ENCODE assay signal across 18 cellular contexts in the genomic region with DNA sequence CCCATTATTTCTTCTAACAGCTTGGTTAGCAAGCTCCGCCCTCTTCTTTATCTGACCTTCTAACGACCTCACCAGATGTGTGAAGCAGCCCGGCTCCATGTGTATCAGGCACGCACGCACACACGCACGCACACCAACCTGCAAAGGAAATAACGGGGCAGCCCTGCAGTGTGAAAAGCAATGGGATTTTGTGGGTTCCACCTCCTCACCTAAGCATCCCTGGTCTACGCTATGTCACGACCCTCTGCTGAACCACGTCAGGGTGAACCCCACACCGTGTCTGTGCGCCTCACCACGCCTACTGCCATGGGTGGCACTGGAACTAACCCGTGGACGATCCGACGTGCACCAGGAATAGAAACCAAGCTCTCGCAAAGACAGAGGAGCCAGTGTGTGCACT. TPM values are rescaled to one million over a fixed set of nuclear protein-coding genes. Genes with fewer than 3 reads are reported as not detected.
A peak's percentile ranks its signal among the peaks of the same experiment; 100 is the strongest.
DNase-seq lines count a peak whose midpoint lies in the region; ATAC-seq, FAIRE-seq and TF ChIP-seq lines count a peak whose summit lies in the region.
"Had no signal": no experiment of that assay in that cellular context is flagged by ENCODE, and none has a peak within 500 bp of the region (broad histone marks: within the 10 kb centered on the region; RNA-seq: fewer than 3 reads in every experiment).

No MANE protein-coding gene starts in this region.

- BruUV-seq in HepG2 (replicated peaks; lab: Mats Ljungman, UMichigan): TSS peak; percentile 21
- TSS peak; percentile 3 for BruUV-seq in endothelial cell of umbilical vein (replicated peaks; lab: Mats Ljungman, UMichigan)

- H3K4me3 ChIP-seq in HepG2 (replicated peaks in 1 of 3; ENCODE audit: insufficient read depth in 1 of 3, low read depth in 2 of 3, low read length in 3 of 3) (no peak overlapping the region), right lobe of liver (no peak overlapping the region), endothelial cell of umbilical vein (replicated peaks in 1 of 3; ENCODE audit: insufficient read depth in 1 of 3, low read depth in 1 of 3, low read length in 3 of 3) (no peak overlapping the region)

- H4K20me1 ChIP-seq in HepG2 (ENCODE audit: insufficient read depth, low read length) (peaks cover 23% of the 10 kb centered on the region), endothelial cell of umbilical vein (replicated peaks; ENCODE audit: control insufficient read depth, extremely low read depth, insufficient read depth, low read length) (peaks cover 4% of the 10 kb centered on the region)

- no peaks in the 10 kb centered on the region for H3K27me3 ChIP-seq in HepG2 (ENCODE audit: control insufficient read depth in 1 of 2, insufficient read depth in 2 of 2, low read length in 2 of 2)
- H3K27me3 ChIP-seq in right lobe of liver: no peaks in the 10 kb centered on the region
- H3K27me3 ChIP-seq in endothelial cell of umbilical vein (ENCODE audit: control insufficient read depth in 2 of 2, insufficient read depth in 2 of 2, low read length in 2 of 2): no peaks in the 10 kb centered on the region

- no peaks in the 10 kb centered on the region for H3K4me1 ChIP-seq in HepG2 (ENCODE audit: insufficient read depth, low read length)
- H3K4me1 ChIP-seq in right lobe of liver: peaks cover 0 to 13% (median 0%) of the 10 kb centered on the region in 4 donors
- peaks cover 11% of the 10 kb centered on the region for H3K4me1 ChIP-seq in endothelial cell of umbilical vein (ENCODE audit: control insufficient read depth, extremely low read depth, insufficient read depth, low read length)

- CTCF ChIA-PET in HepG2 (lab: Yijun Ruan, JAX; ENCODE audit: low intra/inter-chr PET ratio, low total read pairs): no interaction called here
- CTCF ChIA-PET in endothelial cell of umbilical vein (lab: Charles Lee): no interaction called here

- H3K9ac ChIP-seq in HepG2 (ENCODE audit: insufficient read depth, low read depth, low read length) (no peak overlapping the region), endothelial cell of umbilical vein (replicated peaks; ENCODE audit: extremely low read depth, insufficient read depth, low read length) (no peak overlapping the region)

- TF ChIP-seq POLR2A in HepG2 (IDR thresholded peaks at IDR 0.05; ENCODE audit: insufficient read depth in 1 of 2, low read depth in 2 of 2, low read length in 2 of 2) (no peak), right lobe of liver (IDR thresholded peaks at IDR 0.05) (no peak), endothelial cell of umbilical vein (IDR thresholded peaks at IDR 0.05; ENCODE audit: low read depth, low read length) (no peak)

- H3K27me3 Mint-ChIP-seq in T-helper 17 cell: no peaks in the 10 kb centered on the region
- no peaks in the 10 kb centered on the region for H3K27me3 Mint-ChIP-seq in type B pancreatic cell
- H3K27me3 Mint-ChIP-seq: B cell; CD4-positive, alpha-beta T cell had no signal

- TF ChIP-seq CTCF in HepG2 (CRISPR knock-in tag; IDR thresholded peaks at IDR 0.05): no peak
- TF ChIP-seq CTCF in right lobe of liver (IDR thresholded peaks at IDR 0.05): no peak
- no peak for TF ChIP-seq CTCF in endothelial cell of umbilical vein (IDR thresholded peaks at IDR 0.05; ENCODE audit: extremely low read depth in 1 of 2, insufficient read depth in 1 of 2, low read depth in 1 of 2, low read length in 2 of 2)
- TF ChIP-seq CTCF in type B pancreatic cell (conservative IDR thresholded peaks at IDR 0.05): no peak

- dilution Hi-C loops in endothelial cell of umbilical vein (cut with MboI; ENCODE audit: extremely low pct_ligation_motif_present, low sequenced_read_pairs): no loop called here

- H3K4me2 ChIP-seq in HepG2 (ENCODE audit: low read depth, low read length) (no peak overlapping the region), endothelial cell of umbilical vein (ENCODE audit: insufficient read depth, low read length) (no peak overlapping the region)

- H3K27ac ChIP-seq in HepG2 (ENCODE audit: extremely low read length, insufficient read depth, low read length): no peak overlapping the region
- no peak overlapping the region for H3K27ac ChIP-seq in right lobe of liver
- H3K27ac ChIP-seq in endothelial cell of umbilical vein (ENCODE audit: insufficient read depth, low read depth, low read length): no peak overlapping the region

- intact Hi-C loops in HepG2 (cut with micrococcal nuclease; ENCODE audit: unreplicated experiment) (no loop called here), right lobe of liver (cut with DNase I) (no loop called here), endothelial cell of umbilical vein (cut with micrococcal nuclease) (no loop called here)

- peak overlapping the region; percentile 56 for H3K27ac Mint-ChIP-seq in T-helper 17 cell
- H3K27ac Mint-ChIP-seq in type B pancreatic cell: peak overlapping the region; percentile 7
- H3K27ac Mint-ChIP-seq: B cell had no signal

- no peaks in the 10 kb centered on the region for H3K9me1 ChIP-seq in endothelial cell of umbilical vein (replicated peaks; ENCODE audit: control insufficient read depth, extremely low read depth, insufficient read depth, low read length)

- WGBS in HepG2 (ENCODE audit: low lambda C conversion rate): 96% methylated on average over 14 of the region's 19 CpGs
- WGBS in right lobe of liver (ENCODE audit: insufficient coverage, low coverage, low lambda C conversion rate, missing lambda C conversion rate): 87% methylated on average over 8 of the region's 19 CpGs

- no peak overlapping the region for H3K4me3 Mint-ChIP-seq in T-helper 17 cell
- H3K4me3 Mint-ChIP-seq in type B pancreatic cell: no peak overlapping the region
- H3K4me3 Mint-ChIP-seq: B cell; CD4-positive, alpha-beta T cell had no signal

- TF ChIP-seq RAD21 in HepG2 (CRISPR knock-in tag; IDR thresholded peaks at IDR 0.05): no peak

- in situ Hi-C loops in HepG2 (cut with HindIII; ENCODE audit: extremely low pct_ligation_motif_present, low pct_unique_long_range_greater_than_20kb): no loop called here

- no peak for TF ChIP-seq EP300 in HepG2 (IDR thresholded peaks at IDR 0.05; ENCODE audit: low read depth in 2 of 2, low read length in 2 of 2)
- TF ChIP-seq EP300 in HepG2 (CRISPR knock-in tag; IDR thresholded peaks at IDR 0.05; ENCODE audit: borderline replicate concordance): no peak

- H3K36me3 ChIP-seq in HepG2 (replicated peaks in 1 of 2; ENCODE audit: control insufficient read depth in 1 of 2, insufficient read depth in 2 of 2, low read length in 2 of 2): peaks cover 26 to 57% of the 10 kb centered on the region in 2 experiments
- peaks cover 0 to 32% (median 18%) of the 10 kb centered on the region in 4 donors for H3K36me3 ChIP-seq in right lobe of liver
- H3K36me3 ChIP-seq in endothelial cell of umbilical vein (ENCODE audit: control insufficient read depth in 2 of 2, extremely low read depth in 1 of 2, insufficient read depth in 2 of 2, low read length in 2 of 2): peaks cover 16 to 30% of the 10 kb centered on the region in 2 experiments

- FAIRE-seq in HepG2 (lab: Jason Lieb, UNC) (no peak), endothelial cell of umbilical vein (lab: Jason Lieb, UNC) (no peak)
- FAIRE-seq: H54 had no signal

- peaks cover 46% of the 10 kb centered on the region for H3K79me2 ChIP-seq in HepG2 (ENCODE audit: insufficient read depth, low read length)
- peaks cover 68% of the 10 kb centered on the region for H3K79me2 ChIP-seq in endothelial cell of umbilical vein (ENCODE audit: control insufficient read depth, insufficient read depth, low read length)

- H3K4me1 Mint-ChIP-seq in T-helper 17 cell (peaks cover 18% of the 10 kb centered on the region), type B pancreatic cell (ENCODE audit: unreplicated experiment) (no peaks in the 10 kb centered on the region)

- H3K9me3 ChIP-seq in HepG2 (ENCODE audit: low read length) (no peaks in the 10 kb centered on the region), right lobe of liver (no peaks in the 10 kb centered on the region), T-helper 17 cell (ENCODE audit: control insufficient read depth, low read length, poor library complexity, severe bottlenecking) (no peaks in the 10 kb centered on the region), endothelial cell of umbilical vein (replicated peaks; ENCODE audit: control insufficient read depth, insufficient read depth, low read length) (no peaks in the 10 kb centered on the region)

- no peaks in the 10 kb centered on the region for H3K9me3 Mint-ChIP-seq in type B pancreatic cell
- H3K9me3 Mint-ChIP-seq: CD4-positive, alpha-beta T cell had no signal

- DNase-seq in HepG2 (ENCODE audit: low spot score): no peak
- DNase-seq in right lobe of liver: no peak
- DNase-seq in T-helper 17 cell: no peak
- DNase-seq in endothelial cell of umbilical vein (ENCODE audit: low read depth, low spot score): no peak
- no peak for DNase-seq in type B pancreatic cell (ENCODE audit: extremely low spot score, unreplicated experiment)
- no peak for DNase-seq in AML-193 (lab: John Stamatoyannopoulos, UW)
- DNase-seq in NOMO-1 treated with dmso at 0.1 percent for 144 hours (lab: John Stamatoyannopoulos, UW; ENCODE audit: unreplicated experiment): no peak
- DNase-seq: ACHN; CD4-positive, alpha-beta T cell; DND-41; GDM1; MV-4-11; NCI-H1417 treated with DMSO at 0.1 percent for 48 hours; NCI-H2029; NCI-H510A had no signal

- H3K36me3 Mint-ChIP-seq in T-helper 17 cell (ENCODE audit: low read depth) (peaks cover 6% of the 10 kb centered on the region), type B pancreatic cell (peaks cover 26% of the 10 kb centered on the region)

- ATAC-seq in HepG2 (no peak), right lobe of liver (no peak), T-helper 17 cell (no peak), HG03571 (IDR thresholded peaks at IDR 0.05; ENCODE audit: unreplicated experiment) (no peak)

- H2AFZ ChIP-seq in HepG2 (ENCODE audit: low read length) (no peak overlapping the region), endothelial cell of umbilical vein (ENCODE audit: low read depth, low read length) (no peak overlapping the region)

- POLR2A ChIA-PET in HepG2 (lab: Yijun Ruan, JAX) (interaction anchor here (1.4 kb wide), 1 partner anchor 59 kb away, joined by 3 read pairs; no protein-coding TSS in a partner anchor), endothelial cell of umbilical vein (lab: Charles Lee) (no interaction called here)

RNA-seq across cellular contexts. Expression of gene SSU72, which starts 10.4 kb away (rescaled TPM):
- total RNA-seq in HepG2 (2016; rRNA removed; fragmentation: Illumina TruSeq; extraction: Trizol) (63.5 and 67.1 TPM in 2 replicates), right lobe of liver (10 to 100 TPM; 46.6 to 72.6 (median 63.8) TPM), T-helper 17 cell (100 to 1,000 TPM in 1 of 2 donors, 10 to 100 TPM in 1; 99.3 to 103 TPM), endothelial cell of umbilical vein (124 and 129 TPM in 2 replicates), type B pancreatic cell (ENCODE audit: low replicate concordance) (117 and 126 TPM in 2 replicates)
- 174 and 181 TPM in 2 replicates for total RNA-seq in HepG2 (2016; cell fraction: cytosol; rRNA removed; fragmentation: Illumina TruSeq; extraction: Trizol; ENCODE audit: low read depth)
- total RNA-seq in HepG2 (2016; cell fraction: insoluble cytoplasmic fraction; rRNA removed; fragmentation: Illumina TruSeq; extraction: Trizol): 55.4 and 71.0 TPM in 2 replicates
- total RNA-seq in HepG2 (2016; cell fraction: membrane; rRNA removed; fragmentation: Illumina TruSeq; extraction: Trizol): 205 and 206 TPM in 2 replicates
- total RNA-seq in HepG2 (2016; cell fraction: nucleus; rRNA removed; fragmentation: Illumina TruSeq; extraction: Trizol): 33.8 and 37.5 TPM in 2 replicates
- polyA plus RNA-seq in HepG2 (2011; rRNA removed) (41.7 and 42.8 TPM in 2 replicates), endothelial cell of umbilical vein (78.2 and 85.9 TPM in 2 replicates)
- polyA plus RNA-seq in HepG2 (2011; cell fraction: cytosol; rRNA removed): 46.2 and 47.3 TPM in 2 replicates
- polyA plus RNA-seq in HepG2 (2011; cell fraction: nucleus; rRNA removed): 54.5 and 58.4 TPM in 2 replicates
- 78.4 and 81.7 TPM in 2 replicates for polyA plus RNA-seq in HepG2 (2012)
- polyA plus RNA-seq in HepG2 (2016; cell fraction: cytosol; fragmentation: Illumina TruSeq; extraction: Trizol; ENCODE audit: low read depth): 402 and 408 TPM in 2 replicates
- polyA plus RNA-seq in HepG2 (2016; cell fraction: insoluble cytoplasmic fraction; fragmentation: Illumina TruSeq; extraction: Trizol; ENCODE audit: low read depth): 95.7 and 105 TPM in 2 replicates
- 348 and 359 TPM in 2 replicates for polyA plus RNA-seq in HepG2 (2016; cell fraction: membrane; fragmentation: Illumina TruSeq; extraction: Trizol; ENCODE audit: low read depth)
- polyA plus RNA-seq in HepG2 (2016; cell fraction: nucleus; fragmentation: Illumina TruSeq; extraction: Trizol; ENCODE audit: insufficient read depth, low read depth): 88.7 and 92.0 TPM in 2 replicates
- polyA minus RNA-seq in HepG2 (2011; rRNA and poly(A)+ RNA removed; ENCODE audit: low replicate concordance): 60.1 and 74.5 TPM in 2 replicates
- 44.8 and 47.0 TPM in 2 replicates for polyA minus RNA-seq in HepG2 (2011; cell fraction: cytosol; rRNA and poly(A)+ RNA removed)
- polyA minus RNA-seq in HepG2 (2011; cell fraction: nucleus; rRNA and poly(A)+ RNA removed): 35.7 and 37.5 TPM in 2 replicates
- 92.7 and 101 TPM in 2 replicates for polyA plus RNA-seq in endothelial cell of umbilical vein (2011; cell fraction: cytosol; rRNA removed)
- polyA plus RNA-seq in endothelial cell of umbilical vein (2011; cell fraction: nucleus; rRNA removed): 89.0 and 97.5 TPM in 2 replicates
- polyA plus RNA-seq in endothelial cell of umbilical vein (2012): 119 and 136 TPM in 2 replicates
- polyA minus RNA-seq in endothelial cell of umbilical vein: 70.4 and 74.1 TPM in 2 replicates
- polyA minus RNA-seq in endothelial cell of umbilical vein (2011; cell fraction: cytosol; rRNA and poly(A)+ RNA removed): 82.5 TPM
- polyA minus RNA-seq in endothelial cell of umbilical vein (2011; cell fraction: nucleus; rRNA and poly(A)+ RNA removed): 41.3 and 53.5 TPM in 2 replicates

RNA-seq across cellular contexts. Expression of gene TMEM240, which starts 23.9 kb away (rescaled TPM):
- total RNA-seq in HepG2 (2016; rRNA removed; fragmentation: Illumina TruSeq; extraction: Trizol) (not detected in 2 replicates), right lobe of liver (under 1 TPM in 1 of 6 experiments, not detected in 5; 0.40 TPM), T-helper 17 cell (under 1 TPM in 1 of 2 donors, not detected in 1; 0.44 TPM), endothelial cell of umbilical vein (7.0 and 8.8 TPM in 2 replicates), type B pancreatic cell (ENCODE audit: low replicate concordance) (3.1 and 10.3 TPM in 2 replicates)
- not detected in 2 replicates for total RNA-seq in HepG2 (2016; cell fraction: cytosol; rRNA removed; fragmentation: Illumina TruSeq; extraction: Trizol; ENCODE audit: low read depth)
- not detected in 2 replicates for total RNA-seq in HepG2 (2016; cell fraction: insoluble cytoplasmic fraction; rRNA removed; fragmentation: Illumina TruSeq; extraction: Trizol)
- not detected in 2 replicates for total RNA-seq in HepG2 (2016; cell fraction: membrane; rRNA removed; fragmentation: Illumina TruSeq; extraction: Trizol)
- total RNA-seq in HepG2 (2016; cell fraction: nucleus; rRNA removed; fragmentation: Illumina TruSeq; extraction: Trizol): not detected in 2 replicates
- polyA plus RNA-seq in HepG2 (2011; rRNA removed) (0.17 and 0.21 TPM in 2 replicates), endothelial cell of umbilical vein (5.3 and 7.6 TPM in 2 replicates)
- 0.17 TPM in 1 of 2 replicates, not detected in the other for polyA plus RNA-seq in HepG2 (2011; cell fraction: cytosol; rRNA removed)
- polyA plus RNA-seq in HepG2 (2011; cell fraction: nucleus; rRNA removed): 3.9 and 4.5 TPM in 2 replicates
- 0.58 and 1.1 TPM in 2 replicates for polyA plus RNA-seq in HepG2 (2012)
- not detected in 2 replicates for polyA plus RNA-seq in HepG2 (2016; cell fraction: cytosol; fragmentation: Illumina TruSeq; extraction: Trizol; ENCODE audit: low read depth)
- polyA plus RNA-seq in HepG2 (2016; cell fraction: insoluble cytoplasmic fraction; fragmentation: Illumina TruSeq; extraction: Trizol; ENCODE audit: low read depth): 0.34 TPM in 1 of 2 replicates, not detected in the other
- not detected in 2 replicates for polyA plus RNA-seq in HepG2 (2016; cell fraction: membrane; fragmentation: Illumina TruSeq; extraction: Trizol; ENCODE audit: low read depth)
- polyA plus RNA-seq in HepG2 (2016; cell fraction: nucleus; fragmentation: Illumina TruSeq; extraction: Trizol; ENCODE audit: insufficient read depth, low read depth): 0.90 TPM in 1 of 2 replicates, not detected in the other
- polyA minus RNA-seq in HepG2 (2011; rRNA and poly(A)+ RNA removed; ENCODE audit: low replicate concordance): not detected in 2 replicates
- not detected in 2 replicates for polyA minus RNA-seq in HepG2 (2011; cell fraction: cytosol; rRNA and poly(A)+ RNA removed)
- not detected in 2 replicates for polyA minus RNA-seq in HepG2 (2011; cell fraction: nucleus; rRNA and poly(A)+ RNA removed)
- 3.3 and 4.5 TPM in 2 replicates for polyA plus RNA-seq in endothelial cell of umbilical vein (2011; cell fraction: cytosol; rRNA removed)
- polyA plus RNA-seq in endothelial cell of umbilical vein (2011; cell fraction: nucleus; rRNA removed): 6.8 and 7.3 TPM in 2 replicates
- polyA plus RNA-seq in endothelial cell of umbilical vein (2012): 2.1 and 5.6 TPM in 2 replicates
- polyA minus RNA-seq in endothelial cell of umbilical vein: 1.1 and 1.2 TPM in 2 replicates
- polyA minus RNA-seq in endothelial cell of umbilical vein (2011; cell fraction: cytosol; rRNA and poly(A)+ RNA removed): not detected
- 0.87 and 2.0 TPM in 2 replicates for polyA minus RNA-seq in endothelial cell of umbilical vein (2011; cell fraction: nucleus; rRNA and poly(A)+ RNA removed)

RNA-seq across cellular contexts. Expression of gene FNDC10, which starts 35.7 kb away (rescaled TPM):
- 2.0 and 2.5 TPM in 2 replicates for total RNA-seq in HepG2 (2016; rRNA removed; fragmentation: Illumina TruSeq; extraction: Trizol)
- total RNA-seq in HepG2 (2016; cell fraction: cytosol; rRNA removed; fragmentation: Illumina TruSeq; extraction: Trizol; ENCODE audit: low read depth): 6.6 and 6.8 TPM in 2 replicates
- 2.4 and 2.8 TPM in 2 replicates for total RNA-seq in HepG2 (2016; cell fraction: insoluble cytoplasmic fraction; rRNA removed; fragmentation: Illumina TruSeq; extraction: Trizol)
- 10.4 and 11.3 TPM in 2 replicates for total RNA-seq in HepG2 (2016; cell fraction: membrane; rRNA removed; fragmentation: Illumina TruSeq; extraction: Trizol)
- 1.1 and 1.3 TPM in 2 replicates for total RNA-seq in HepG2 (2016; cell fraction: nucleus; rRNA removed; fragmentation: Illumina TruSeq; extraction: Trizol)
- 2.2 and 3.1 TPM in 2 replicates for polyA plus RNA-seq in HepG2 (2011; rRNA removed)
- polyA plus RNA-seq in HepG2 (2011; cell fraction: cytosol; rRNA removed): 2.6 and 5.4 TPM in 2 replicates
- polyA plus RNA-seq in HepG2 (2011; cell fraction: nucleus; rRNA removed): 3.9 and 4.3 TPM in 2 replicates
- polyA plus RNA-seq in HepG2 (2012): 4.0 and 4.3 TPM in 2 replicates
- polyA plus RNA-seq in HepG2 (2016; cell fraction: cytosol; fragmentation: Illumina TruSeq; extraction: Trizol; ENCODE audit: low read depth): 20.0 and 21.4 TPM in 2 replicates
- polyA plus RNA-seq in HepG2 (2016; cell fraction: insoluble cytoplasmic fraction; fragmentation: Illumina TruSeq; extraction: Trizol; ENCODE audit: low read depth): 5.1 and 6.0 TPM in 2 replicates
- polyA plus RNA-seq in HepG2 (2016; cell fraction: membrane; fragmentation: Illumina TruSeq; extraction: Trizol; ENCODE audit: low read depth): 21.7 and 28.5 TPM in 2 replicates
- polyA plus RNA-seq in HepG2 (2016; cell fraction: nucleus; fragmentation: Illumina TruSeq; extraction: Trizol; ENCODE audit: insufficient read depth, low read depth): 4.3 and 4.8 TPM in 2 replicates
- 4.9 TPM in 1 of 2 replicates, not detected in the other for polyA minus RNA-seq in HepG2 (2011; rRNA and poly(A)+ RNA removed; ENCODE audit: low replicate concordance)
- 4.0 and 4.4 TPM in 2 replicates for polyA minus RNA-seq in HepG2 (2011; cell fraction: cytosol; rRNA and poly(A)+ RNA removed)
- 0.64 and 1.1 TPM in 2 replicates for polyA minus RNA-seq in HepG2 (2011; cell fraction: nucleus; rRNA and poly(A)+ RNA removed)
- 1 to 10 TPM in 1 of 6 experiments, under 1 TPM in 5; 0.09 to 1.6 (median 0.46) TPM for total RNA-seq in right lobe of liver
- total RNA-seq in T-helper 17 cell: 1 to 10 TPM; 3.3 to 3.4 TPM
- 1.9 and 2.3 TPM in 2 replicates for total RNA-seq in endothelial cell of umbilical vein
- 1.5 and 2.2 TPM in 2 replicates for polyA plus RNA-seq in endothelial cell of umbilical vein
- polyA plus RNA-seq in endothelial cell of umbilical vein (2011; cell fraction: cytosol; rRNA removed): 0.79 and 1.2 TPM in 2 replicates
- polyA plus RNA-seq in endothelial cell of umbilical vein (2011; cell fraction: nucleus; rRNA removed): 0.20 and 0.47 TPM in 2 replicates
- 0.78 and 1.2 TPM in 2 replicates for polyA plus RNA-seq in endothelial cell of umbilical vein (2012)
- polyA minus RNA-seq in endothelial cell of umbilical vein: 0.51 and 0.58 TPM in 2 replicates
- polyA minus RNA-seq in endothelial cell of umbilical vein (2011; cell fraction: cytosol; rRNA and poly(A)+ RNA removed): not detected
- 0.24 and 0.38 TPM in 2 replicates for polyA minus RNA-seq in endothelial cell of umbilical vein (2011; cell fraction: nucleus; rRNA and poly(A)+ RNA removed)
- 8.9 and 9.3 TPM in 2 replicates for total RNA-seq in type B pancreatic cell (ENCODE audit: low replicate concordance)

RNA-seq across cellular contexts. Expression of gene MIB2, which starts 51.0 kb away (rescaled TPM):
- 10.3 and 30.4 TPM in 2 replicates for total RNA-seq in HepG2 (2016; rRNA removed; fragmentation: Illumina TruSeq; extraction: Trizol)
- total RNA-seq in HepG2 (2016; cell fraction: cytosol; rRNA removed; fragmentation: Illumina TruSeq; extraction: Trizol; ENCODE audit: low read depth): 16.4 and 16.7 TPM in 2 replicates
- total RNA-seq in HepG2 (2016; cell fraction: insoluble cytoplasmic fraction; rRNA removed; fragmentation: Illumina TruSeq; extraction: Trizol): 9.2 and 32.3 TPM in 2 replicates
- 20.6 and 22.6 TPM in 2 replicates for total RNA-seq in HepG2 (2016; cell fraction: membrane; rRNA removed; fragmentation: Illumina TruSeq; extraction: Trizol)
- 24.1 and 25.9 TPM in 2 replicates for total RNA-seq in HepG2 (2016; cell fraction: nucleus; rRNA removed; fragmentation: Illumina TruSeq; extraction: Trizol)
- 19.9 and 31.3 TPM in 2 replicates for polyA plus RNA-seq in HepG2 (2011; rRNA removed)
- 12.2 and 30.4 TPM in 2 replicates for polyA plus RNA-seq in HepG2 (2011; cell fraction: cytosol; rRNA removed)
- polyA plus RNA-seq in HepG2 (2011; cell fraction: nucleus; rRNA removed): 421 and 707 TPM in 2 replicates
- 16.8 and 35.3 TPM in 2 replicates for polyA plus RNA-seq in HepG2 (2012)
- polyA plus RNA-seq in HepG2 (2016; cell fraction: cytosol; fragmentation: Illumina TruSeq; extraction: Trizol; ENCODE audit: low read depth): 15.5 and 15.9 TPM in 2 replicates
- polyA plus RNA-seq in HepG2 (2016; cell fraction: insoluble cytoplasmic fraction; fragmentation: Illumina TruSeq; extraction: Trizol; ENCODE audit: low read depth): 9.4 and 11.7 TPM in 2 replicates
- 14.1 and 15.4 TPM in 2 replicates for polyA plus RNA-seq in HepG2 (2016; cell fraction: membrane; fragmentation: Illumina TruSeq; extraction: Trizol; ENCODE audit: low read depth)
- 59.2 and 75.4 TPM in 2 replicates for polyA plus RNA-seq in HepG2 (2016; cell fraction: nucleus; fragmentation: Illumina TruSeq; extraction: Trizol; ENCODE audit: insufficient read depth, low read depth)
- polyA minus RNA-seq in HepG2 (2011; rRNA and poly(A)+ RNA removed; ENCODE audit: low replicate concordance): 24.6 and 100 TPM in 2 replicates
- polyA minus RNA-seq in HepG2 (2011; cell fraction: cytosol; rRNA and poly(A)+ RNA removed): 27.4 and 28.8 TPM in 2 replicates
- polyA minus RNA-seq in HepG2 (2011; cell fraction: nucleus; rRNA and poly(A)+ RNA removed): 51.5 and 62.8 TPM in 2 replicates
- 10 to 100 TPM; 20.7 to 38.5 (median 33.9) TPM for total RNA-seq in right lobe of liver
- total RNA-seq in T-helper 17 cell: 10 to 100 TPM; 42.0 to 50.0 TPM
- 39.2 and 45.0 TPM in 2 replicates for total RNA-seq in endothelial cell of umbilical vein
- polyA plus RNA-seq in endothelial cell of umbilical vein: 25.9 and 41.6 TPM in 2 replicates
- 7.1 and 14.2 TPM in 2 replicates for polyA plus RNA-seq in endothelial cell of umbilical vein (2011; cell fraction: cytosol; rRNA removed)
- polyA plus RNA-seq in endothelial cell of umbilical vein (2011; cell fraction: nucleus; rRNA removed): 119 and 154 TPM in 2 replicates
- 9.4 and 16.3 TPM in 2 replicates for polyA plus RNA-seq in endothelial cell of umbilical vein (2012)
- 14.6 and 15.0 TPM in 2 replicates for polyA minus RNA-seq in endothelial cell of umbilical vein
- polyA minus RNA-seq in endothelial cell of umbilical vein (2011; cell fraction: cytosol; rRNA and poly(A)+ RNA removed): 45.3 TPM
- polyA minus RNA-seq in endothelial cell of umbilical vein (2011; cell fraction: nucleus; rRNA and poly(A)+ RNA removed): 25.7 and 51.4 TPM in 2 replicates
- total RNA-seq in type B pancreatic cell (ENCODE audit: low replicate concordance): 73.6 and 114 TPM in 2 replicates

RNA-seq across cellular contexts. Expression of gene ATAD3A, which starts 52.3 kb away (rescaled TPM):
- total RNA-seq in HepG2 (2016; rRNA removed; fragmentation: Illumina TruSeq; extraction: Trizol): 33.4 and 49.0 TPM in 2 replicates
- total RNA-seq in HepG2 (2016; cell fraction: cytosol; rRNA removed; fragmentation: Illumina TruSeq; extraction: Trizol; ENCODE audit: low read depth): 18.2 and 18.9 TPM in 2 replicates
- 27.6 and 52.7 TPM in 2 replicates for total RNA-seq in HepG2 (2016; cell fraction: insoluble cytoplasmic fraction; rRNA removed; fragmentation: Illumina TruSeq; extraction: Trizol)
- total RNA-seq in HepG2 (2016; cell fraction: membrane; rRNA removed; fragmentation: Illumina TruSeq; extraction: Trizol): 38.0 and 38.8 TPM in 2 replicates
- total RNA-seq in HepG2 (2016; cell fraction: nucleus; rRNA removed; fragmentation: Illumina TruSeq; extraction: Trizol): 30.1 and 34.5 TPM in 2 replicates
- 10.6 and 15.5 TPM in 2 replicates for polyA plus RNA-seq in HepG2 (2011; rRNA removed)
- polyA plus RNA-seq in HepG2 (2011; cell fraction: cytosol; rRNA removed): 11.1 and 18.2 TPM in 2 replicates
- 45.2 and 49.3 TPM in 2 replicates for polyA plus RNA-seq in HepG2 (2011; cell fraction: nucleus; rRNA removed)
- 12.6 and 17.3 TPM in 2 replicates for polyA plus RNA-seq in HepG2 (2012)
- polyA plus RNA-seq in HepG2 (2016; cell fraction: cytosol; fragmentation: Illumina TruSeq; extraction: Trizol; ENCODE audit: low read depth): 19.2 and 20.9 TPM in 2 replicates
- 33.0 and 40.7 TPM in 2 replicates for polyA plus RNA-seq in HepG2 (2016; cell fraction: insoluble cytoplasmic fraction; fragmentation: Illumina TruSeq; extraction: Trizol; ENCODE audit: low read depth)
- polyA plus RNA-seq in HepG2 (2016; cell fraction: membrane; fragmentation: Illumina TruSeq; extraction: Trizol; ENCODE audit: low read depth): 30.9 and 31.4 TPM in 2 replicates
- 80.5 and 96.5 TPM in 2 replicates for polyA plus RNA-seq in HepG2 (2016; cell fraction: nucleus; fragmentation: Illumina TruSeq; extraction: Trizol; ENCODE audit: insufficient read depth, low read depth)
- polyA minus RNA-seq in HepG2 (2011; rRNA and poly(A)+ RNA removed; ENCODE audit: low replicate concordance): 21.9 and 37.5 TPM in 2 replicates
- 11.0 and 16.1 TPM in 2 replicates for polyA minus RNA-seq in HepG2 (2011; cell fraction: cytosol; rRNA and poly(A)+ RNA removed)
- 8.6 and 10.7 TPM in 2 replicates for polyA minus RNA-seq in HepG2 (2011; cell fraction: nucleus; rRNA and poly(A)+ RNA removed)
- total RNA-seq in right lobe of liver: 10 to 100 TPM; 10.8 to 31.7 (median 13.1) TPM
- total RNA-seq in T-helper 17 cell: 10 to 100 TPM; 20.3 to 23.3 TPM
- total RNA-seq in endothelial cell of umbilical vein: 55.2 and 57.4 TPM in 2 replicates
- polyA plus RNA-seq in endothelial cell of umbilical vein: 24.9 and 28.8 TPM in 2 replicates
- polyA plus RNA-seq in endothelial cell of umbilical vein (2011; cell fraction: cytosol; rRNA removed): 23.0 and 29.1 TPM in 2 replicates
- 47.8 and 57.7 TPM in 2 replicates for polyA plus RNA-seq in endothelial cell of umbilical vein (2011; cell fraction: nucleus; rRNA removed)
- polyA plus RNA-seq in endothelial cell of umbilical vein (2012): 26.8 and 28.1 TPM in 2 replicates
- polyA minus RNA-seq in endothelial cell of umbilical vein: 13.7 and 22.7 TPM in 2 replicates
- 52.6 TPM for polyA minus RNA-seq in endothelial cell of umbilical vein (2011; cell fraction: cytosol; rRNA and poly(A)+ RNA removed)
- polyA minus RNA-seq in endothelial cell of umbilical vein (2011; cell fraction: nucleus; rRNA and poly(A)+ RNA removed): 10.6 and 18.4 TPM in 2 replicates
- total RNA-seq in type B pancreatic cell (ENCODE audit: low replicate concordance): 37.8 and 39.8 TPM in 2 replicates
